10 cellular contexts compared by ENCODE assay signal in genomic region chr11:5369793-5370192, GRCh38. TPM values are rescaled to one million over a fixed set of nuclear protein-coding genes. Genes with fewer than 3 reads are reported as not detected.
DNase-seq lines count a peak whose midpoint lies in the region; ATAC-seq and TF ChIP-seq lines count a peak whose summit lies in the region.
"Had no signal": no experiment of that assay in that cellular context is flagged by ENCODE, and none has a peak within 500 bp of the region (broad histone marks: within the 10 kb centered on the region; RNA-seq: fewer than 3 reads in every experiment).

No MANE protein-coding gene starts in this region.

- intact Hi-C loops in left colon (cut with DNase I, micrococcal nuclease) = no loop called here

- H3K36me3 ChIP-seq in MG63 = no peaks in the 10 kb centered on the region

- peak; percentile 11 for DNase-seq in astrocyte of the cerebellum (ENCODE audit: low read depth)
- peak; percentile 8 for DNase-seq in nephron progenitor cell
- DNase-seq in left colon = no peak
- no peak for DNase-seq in MG63
- no peak for DNase-seq in stimulated activated naive CD8-positive, alpha-beta T cell treated with anti-CD3 and anti-CD28 coated beads, Interleukin-15, Interleukin-2, amounts not matched to agents 100 U/mL and 50 U/mL, for 24 hours

- H3K27me3 Mint-ChIP-seq in nephron progenitor cell (ENCODE audit: low read depth, poor library complexity) = peaks cover 7% of the 10 kb centered on the region

- H3K4me3 ChIP-seq in astrocyte of the cerebellum (ENCODE audit: low read depth, low read length) = no peak overlapping the region
- H3K4me3 ChIP-seq in MG63 = no peak overlapping the region
- H3K4me3 ChIP-seq: SK-N-MC had no signal

- in situ Hi-C loops in astrocyte of the cerebellum (cut with HindIII; ENCODE audit: low sequenced_read_pairs) = no loop called here

- H3K9me3 ChIP-seq in MG63 = no peaks in the 10 kb centered on the region; the same call in 1 of the 2 replicates

- no peaks in the 10 kb centered on the region for H3K36me3 Mint-ChIP-seq in nephron progenitor cell (ENCODE audit: low read depth)

- no peak overlapping the region for H3K27ac Mint-ChIP-seq in nephron progenitor cell

- ATAC-seq in GM18870 (IDR thresholded peaks at IDR 0.05; ENCODE audit: unreplicated experiment) (peak; percentile 52), HG03196 (IDR thresholded peaks at IDR 0.05; ENCODE audit: unreplicated experiment) (peak; percentile 63), left colon (no peak), GM21723 (IDR thresholded peaks at IDR 0.05; ENCODE audit: unreplicated experiment) (no peak)
- no peak for ATAC-seq in stimulated activated naive CD8-positive, alpha-beta T cell treated with anti-CD3 and anti-CD28 coated beads, Interleukin-15, Interleukin-2, amounts not matched to agents 100 U/mL and 50 U/mL, for 24 hours

- no peak overlapping the region for H3K4me3 Mint-ChIP-seq in nephron progenitor cell
- H3K4me3 Mint-ChIP-seq: central memory CD8-positive, alpha-beta T cell had no signal

- H3K9me3 Mint-ChIP-seq in nephron progenitor cell = peaks cover 15% of the 10 kb centered on the region

- no peaks in the 10 kb centered on the region for H3K27me3 ChIP-seq in MG63

- TF ChIP-seq CTCF in astrocyte of the cerebellum (IDR thresholded peaks at IDR 0.05; ENCODE audit: low read depth, low read length, missing control alignments) (peak; percentile 45), nephron progenitor cell (IDR thresholded peaks at IDR 0.05) (peak; percentile 30)

- no peaks in the 10 kb centered on the region for H3K4me1 Mint-ChIP-seq in nephron progenitor cell
- H3K4me1 Mint-ChIP-seq: central memory CD8-positive, alpha-beta T cell had no signal

RNA-seq across cellular contexts. Expression of gene OR51M1, which starts 13.8 kb away (rescaled TPM):
- not detected for total RNA-seq in left colon
- not detected in 2 replicates for total RNA-seq in MG63 (2014; rRNA removed; shearing (Covaris generic); ENCODE audit: low replicate concordance)

RNA-seq across cellular contexts. Expression of gene OR51B6, which starts 18.5 kb away (rescaled TPM):
- not detected for total RNA-seq in left colon
- not detected in 2 replicates for total RNA-seq in MG63 (2014; rRNA removed; shearing (Covaris generic); ENCODE audit: low replicate concordance)

RNA-seq across cellular contexts. Expression of gene OR51B5, which starts 26.5 kb away (rescaled TPM):
- total RNA-seq in left colon = not detected
- total RNA-seq in MG63 (2014; rRNA removed; shearing (Covaris generic); ENCODE audit: low replicate concordance) = 0.64 and 0.89 TPM in 2 replicates

RNA-seq across cellular contexts. Expression of gene OR51B2, which starts 45.7 kb away (rescaled TPM):
- total RNA-seq in left colon = not detected
- total RNA-seq in MG63 (2014; rRNA removed; shearing (Covaris generic); ENCODE audit: low replicate concordance) = not detected in 2 replicates

RNA-seq across cellular contexts. Expression of gene OR51Q1, which starts 52.1 kb away (rescaled TPM):
- total RNA-seq in left colon = not detected
- not detected in 2 replicates for total RNA-seq in MG63 (2014; rRNA removed; shearing (Covaris generic); ENCODE audit: low replicate concordance)

Comparison
In these comparisons a context has a peak if more than half of its experiments do, and no peak if none do; other contexts are left out.
1. ATAC-seq: peak in GM18870 (single experiment) and HG03196 (single experiment); none in left colon (single experiment), GM21723 (single experiment) and stimulated activated naive CD8-positive, alpha-beta T cell treated with anti-CD3 and anti-CD28 coated beads, Interleukin-15, Interleukin-2, amounts not matched to agents 100 U/mL and 50 U/mL, for 24 hours (single experiment).
2. DNase-seq: peak in astrocyte of the cerebellum (single experiment) and nephron progenitor cell (single experiment); none in left colon (0 of 2), MG63 (single experiment) and stimulated activated naive CD8-positive, alpha-beta T cell treated with anti-CD3 and anti-CD28 coated beads, Interleukin-15, Interleukin-2, amounts not matched to agents 100 U/mL and 50 U/mL, for 24 hours (single experiment).